ENCODE assay signal across 31 cellular contexts in genomic region chr11:87548797-87549196, GRCh38.
A peak's percentile ranks its signal among the peaks of the same experiment; 100 is the strongest.
DNase-seq lines count a peak whose midpoint lies in the region; ATAC-seq, FAIRE-seq and TF ChIP-seq lines count a peak whose summit lies in the region.
"Had no signal": no experiment of that assay in that cellular context is flagged by ENCODE, and none has a peak within 500 bp of the region (broad histone marks: within the 10 kb centered on the region; RNA-seq: fewer than 3 reads in every experiment).

No MANE protein-coding gene starts in this region.

- peaks cover 31% of the 10 kb centered on the region for H3K9me3 ChIP-seq in HepG2 (ENCODE audit: low read length)
- H3K9me3 ChIP-seq in right lobe of liver: peaks cover 0 to 3% (median 0%) of the 10 kb centered on the region in 4 donors
- no peaks in the 10 kb centered on the region for H3K9me3 ChIP-seq in K562 (replicated peaks; ENCODE audit: control insufficient read depth, insufficient read depth, low read depth, low read length)
- H3K9me3 ChIP-seq: A549, BE2C had no signal

- H3K79me2 ChIP-seq in HepG2 (ENCODE audit: insufficient read depth, low read length): no peaks in the 10 kb centered on the region
- H3K79me2 ChIP-seq in K562 (ENCODE audit: control insufficient read depth, insufficient read depth, low read length): no peaks in the 10 kb centered on the region

- H3K4me2 ChIP-seq in HepG2 (ENCODE audit: low read depth, low read length) (no peak overlapping the region), K562 (ENCODE audit: insufficient read depth, low read length) (no peak overlapping the region)
- H3K4me2 ChIP-seq: A549; BLaER1; BLaER1 treated with 17β-estradiol and CSF1 and Interleukin-3, amounts not matched to agents 10 nM and 100 nM had no signal

- intact Hi-C loops in HepG2 (cut with micrococcal nuclease; ENCODE audit: unreplicated experiment): no loop called here
- intact Hi-C loops in right lobe of liver (cut with DNase I): no loop called here
- intact Hi-C loops in K562 (cut with micrococcal nuclease): no loop called here

- POLR2A ChIA-PET in HepG2 (lab: Yijun Ruan, JAX): no interaction called here
- POLR2A ChIA-PET in K562 (lab: Yijun Ruan, JAX): no interaction called here

- no peaks in the 10 kb centered on the region for H3K36me3 ChIP-seq in HepG2 (replicated peaks in 1 of 2; ENCODE audit: control insufficient read depth in 1 of 2, insufficient read depth in 2 of 2, low read length in 2 of 2)
- no peaks in the 10 kb centered on the region for H3K36me3 ChIP-seq in right lobe of liver
- no peaks in the 10 kb centered on the region for H3K36me3 ChIP-seq in K562 (ENCODE audit: control insufficient read depth, insufficient read depth, low read length)
- H3K36me3 ChIP-seq: BE2C; BLaER1; BLaER1 treated with 17β-estradiol and CSF1 and Interleukin-3, amounts not matched to agents 10 nM and 100 nM had no signal

- H3K27me3 ChIP-seq in HepG2 (ENCODE audit: control insufficient read depth in 1 of 2, insufficient read depth in 2 of 2, low read length in 2 of 2): no peaks in the 10 kb centered on the region
- H3K27me3 ChIP-seq in right lobe of liver: no peaks in the 10 kb centered on the region
- no peaks in the 10 kb centered on the region for H3K27me3 ChIP-seq in K562 (ENCODE audit: control insufficient read depth in 2 of 2, insufficient read depth in 2 of 2, low read length in 2 of 2)
- H3K27me3 ChIP-seq: BE2C; BLaER1; BLaER1 treated with 17β-estradiol and CSF1 and Interleukin-3, amounts not matched to agents 10 nM and 100 nM had no signal

- no peak overlapping the region for H3K9ac ChIP-seq in HepG2 (ENCODE audit: insufficient read depth, low read depth, low read length)
- H3K9ac ChIP-seq in K562 (ENCODE audit: insufficient read depth in 1 of 2, low read depth in 2 of 2, low read length in 2 of 2): no peak overlapping the region
- H3K9ac ChIP-seq: BLaER1; BLaER1 treated with 17β-estradiol and CSF1 and Interleukin-3, amounts not matched to agents 10 nM and 100 nM had no signal

- CTCF ChIA-PET in HepG2 (lab: Yijun Ruan, JAX; ENCODE audit: low intra/inter-chr PET ratio, low total read pairs): no interaction called here
- CTCF ChIA-PET in K562 (lab: Yijun Ruan, JAX; ENCODE audit: low intra/inter-chr PET ratio): no interaction called here

- TF ChIP-seq EP300 in HepG2 (IDR thresholded peaks at IDR 0.05; ENCODE audit: low read depth in 2 of 2, low read length in 2 of 2) (no peak), HepG2 (CRISPR knock-in tag; IDR thresholded peaks at IDR 0.05; ENCODE audit: borderline replicate concordance) (no peak), K562 (IDR thresholded peaks at IDR 0.05; ENCODE audit: low read length) (no peak)

- H3K9me1 ChIP-seq in K562 (ENCODE audit: control insufficient read depth, insufficient read depth, low read length): no peaks in the 10 kb centered on the region

- TF ChIP-seq CTCF in HepG2 (CRISPR knock-in tag; IDR thresholded peaks at IDR 0.05): no peak
- no peak for TF ChIP-seq CTCF in right lobe of liver (IDR thresholded peaks at IDR 0.05)
- no peak for TF ChIP-seq CTCF in K562 (IDR thresholded peaks at IDR 0.05 in 2 of 3, conservative IDR thresholded peaks at IDR 0.05 in 1 of 3; ENCODE audit: insufficient read depth in 2 of 3, low read depth in 1 of 3, low read length in 3 of 3)

- BruUV-seq in HepG2 (replicated peaks; lab: Mats Ljungman, UMichigan): no TSS peak
- no TSS peak for BruUV-seq in K562 (replicated peaks; lab: Mats Ljungman, UMichigan)

- TF ChIP-seq RAD21 in HepG2 (CRISPR knock-in tag; IDR thresholded peaks at IDR 0.05): no peak
- no peak for TF ChIP-seq RAD21 in K562 (CRISPR knock-in tag; conservative IDR thresholded peaks at IDR 0.05 in 1 of 2, IDR thresholded peaks at IDR 0.05 in 1 of 2)

- FAIRE-seq in HepG2 (lab: Jason Lieb, UNC): no peak
- FAIRE-seq in K562 (lab: Jason Lieb, UNC): no peak
- FAIRE-seq: A204.1, D721Med had no signal

- ATAC-seq in HepG2 (no peak), right lobe of liver (no peak), K562 (no peak)
- ATAC-seq: A549; CD8-positive, alpha-beta T cell had no signal

- in situ Hi-C loops in HepG2 (cut with HindIII; ENCODE audit: extremely low pct_ligation_motif_present, low pct_unique_long_range_greater_than_20kb): no loop called here
- in situ Hi-C loops in K562 (cut with MboI): no loop called here

- H2AFZ ChIP-seq in HepG2 (ENCODE audit: low read length) (no peak overlapping the region), K562 (ENCODE audit: low read depth, low read length) (no peak overlapping the region)

- H3K4me1 ChIP-seq in HepG2 (ENCODE audit: insufficient read depth, low read length): no peaks in the 10 kb centered on the region
- H3K4me1 ChIP-seq in right lobe of liver: no peaks in the 10 kb centered on the region
- no peaks in the 10 kb centered on the region for H3K4me1 ChIP-seq in K562 (replicated peaks in 1 of 2; ENCODE audit: control insufficient read depth in 2 of 2, insufficient read depth in 2 of 2, low read length in 2 of 2)
- H3K4me1 ChIP-seq: A549; BE2C; BLaER1; BLaER1 treated with 17β-estradiol and CSF1 and Interleukin-3, amounts not matched to agents 10 nM and 100 nM; Caco-2 had no signal

- WGBS in HepG2 (ENCODE audit: low lambda C conversion rate): 7% methylated on average over 3 of the region's 3 CpGs
- WGBS in right lobe of liver (ENCODE audit: insufficient coverage, low coverage, low lambda C conversion rate, missing lambda C conversion rate): 78% methylated on average over 3 of the region's 3 CpGs
- WGBS in K562 (ENCODE audit: insufficient coverage, low coverage, missing lambda C conversion rate): 0% methylated on average over 3 of the region's 3 CpGs

- H3K4me3 ChIP-seq in HepG2 (replicated peaks in 1 of 3; ENCODE audit: insufficient read depth in 1 of 3, low read depth in 2 of 3, low read length in 3 of 3): no peak overlapping the region
- H3K4me3 ChIP-seq in right lobe of liver: no peak overlapping the region
- H3K4me3 ChIP-seq in K562: no peak overlapping the region
- H3K4me3 ChIP-seq: A549; BLaER1; BLaER1 treated with 17β-estradiol and CSF1 and Interleukin-3, amounts not matched to agents 10 nM and 100 nM had no signal

- H4K20me1 ChIP-seq in HepG2 (ENCODE audit: insufficient read depth, low read length) (no peaks in the 10 kb centered on the region), K562 (replicated peaks; ENCODE audit: control insufficient read depth, insufficient read depth, low read length) (no peaks in the 10 kb centered on the region)
- H4K20me1 ChIP-seq: BLaER1; BLaER1 treated with 17β-estradiol and CSF1 and Interleukin-3, amounts not matched to agents 10 nM and 100 nM had no signal

- TF ChIP-seq POLR2A in HepG2 (IDR thresholded peaks at IDR 0.05; ENCODE audit: insufficient read depth in 1 of 2, low read depth in 2 of 2, low read length in 2 of 2): no peak
- no peak for TF ChIP-seq POLR2A in right lobe of liver (IDR thresholded peaks at IDR 0.05)
- TF ChIP-seq POLR2A in K562 (conservative IDR thresholded peaks at IDR 0.05): no peak

- H3K27ac ChIP-seq in HepG2 (ENCODE audit: extremely low read length, insufficient read depth, low read length) (no peak overlapping the region), right lobe of liver (no peak overlapping the region), K562 (ENCODE audit: extremely low read depth, low read depth, low read length) (no peak overlapping the region)
- H3K27ac ChIP-seq: 22Rv1; A549; BLaER1; BLaER1 treated with 17β-estradiol and CSF1 and Interleukin-3, amounts not matched to agents 10 nM and 100 nM; C4-2B had no signal

- DNase-seq in HepG2 (ENCODE audit: low spot score) (no peak), right lobe of liver (no peak), K562 (ENCODE audit: extremely low read depth in 1 of 4, low spot score in 3 of 4) (no peak), ecto neural progenitor cell (ENCODE audit: low spot score) (no peak)
- DNase-seq: 8988T; ACHN; AML-193; BE2C; C1 segment of cervical spinal cord; Caco-2; Calu3; CD4-positive, alpha-beta memory T cell; CD4-positive, alpha-beta T cell; CD4-positive, CD25-positive, alpha-beta regulatory T cell; CD8-positive, alpha-beta memory T cell; CD8-positive, alpha-beta T cell; COR-L47; DMS 273 treated with DMSO at 0.1 percent for 48 hours; DMS153; DMS53; DMS79; DMS79 treated with DMSO at 0.1 percent for 48 hours; DND-41; EL had no signal

TF ChIP-seq in HepG2, 621 proteins besides CTCF, POLR2A, EP300 and RAD21:
- TF ChIP-seq ZFP1 (CRISPR knock-in tag; IDR thresholded peaks at IDR 0.05) (peak; percentile 51; the same call in 1 of the 2 replicates), NBN (conservative IDR thresholded peaks at IDR 0.05) (no peak)

TF ChIP-seq in K562, 482 proteins besides CTCF, POLR2A, EP300 and RAD21:
- TF ChIP-seq ZFP1 (CRISPR knock-in tag; IDR thresholded peaks at IDR 0.05) (peak; percentile 84), RFX7 (CRISPR knock-in tag; IDR thresholded peaks at IDR 0.05) (no peak)

Comparison
In these comparisons a context has a peak if more than half of its experiments do, and no peak if none do; other contexts are left out.
1. Of the 241 proteins assayed by ChIP-seq in both HepG2 and K562: peak only in HepG2: none; only in K562: none; in both: ZFP1; in neither: 240.